10 cellular contexts compared by ENCODE assay signal in the genomic region with DNA sequence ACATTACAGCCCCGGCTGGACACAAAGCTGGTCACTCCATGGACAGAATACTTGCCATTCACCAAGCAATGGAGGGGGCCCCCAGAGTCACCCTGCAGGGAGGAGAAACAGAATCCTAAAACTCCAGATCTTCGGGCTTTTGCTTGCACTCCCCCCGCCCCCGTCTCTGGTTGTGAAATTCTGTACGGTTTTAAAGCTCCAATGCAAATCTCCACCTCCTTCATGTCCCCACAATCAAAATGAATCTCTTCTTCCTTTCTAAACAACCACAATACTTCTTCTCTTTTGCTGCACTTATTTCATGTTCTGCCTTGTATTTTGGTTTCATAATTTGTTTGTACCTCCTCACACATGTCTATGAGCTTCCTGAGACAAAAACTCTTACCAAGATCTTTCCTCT. TPM values are rescaled to one million over a fixed set of nuclear protein-coding genes. Genes with fewer than 3 reads are reported as not detected.
DNase-seq lines count a peak whose midpoint lies in the region; ATAC-seq and TF ChIP-seq lines count a peak whose summit lies in the region.
"Had no signal": no experiment of that assay in that cellular context is flagged by ENCODE, and none has a peak within 500 bp of the region (broad histone marks: within the 10 kb centered on the region; RNA-seq: fewer than 3 reads in every experiment).

No MANE protein-coding gene starts in this region.

- no peaks in the 10 kb centered on the region for H3K79me2 ChIP-seq in Loucy (ENCODE audit: insufficient read depth, low read length)
- H3K79me2 ChIP-seq in PC-9 (ENCODE audit: low read depth) = no peaks in the 10 kb centered on the region

- H3K27ac Mint-ChIP-seq in CD8-positive, alpha-beta T cell = peak overlapping the region; percentile 87
- H3K27ac Mint-ChIP-seq in activated T-helper 17 cell treated with anti-CD3 and anti-CD28 coated beads, Interleukin-2, amount 50 U/mL, for 72 hours = peak overlapping the region; percentile 48
- H3K27ac Mint-ChIP-seq in natural killer cell = peak overlapping the region; percentile 81 to 90

- no peaks in the 10 kb centered on the region for H3K36me3 Mint-ChIP-seq in CD8-positive, alpha-beta T cell
- no peaks in the 10 kb centered on the region for H3K36me3 Mint-ChIP-seq in activated T-helper 17 cell treated with anti-CD3 and anti-CD28 coated beads, Interleukin-2, amount 50 U/mL, for 72 hours (ENCODE audit: low read depth)
- H3K36me3 Mint-ChIP-seq in natural killer cell = no peaks in the 10 kb centered on the region

- H3K4me3 Mint-ChIP-seq in CD8-positive, alpha-beta T cell = peak overlapping the region; percentile 70
- H3K4me3 Mint-ChIP-seq in activated T-helper 17 cell treated with anti-CD3 and anti-CD28 coated beads, Interleukin-2, amount 50 U/mL, for 72 hours = peak overlapping the region; percentile 54
- H3K4me3 Mint-ChIP-seq in natural killer cell = peak overlapping the region; percentile 67

- H3K4me3 ChIP-seq in CD8-positive, alpha-beta T cell (ENCODE audit: low read depth, low read length) = peak overlapping the region; percentile 57
- H3K4me3 ChIP-seq in Loucy (ENCODE audit: low read length, poor library complexity, severe bottlenecking) = no peak overlapping the region
- no peak overlapping the region for H3K4me3 ChIP-seq in PC-9
- H3K4me3 ChIP-seq: ascending aorta had no signal

- H3K9me3 Mint-ChIP-seq in CD8-positive, alpha-beta T cell = no peaks in the 10 kb centered on the region
- no peaks in the 10 kb centered on the region for H3K9me3 Mint-ChIP-seq in activated T-helper 17 cell treated with anti-CD3 and anti-CD28 coated beads, Interleukin-2, amount 50 U/mL, for 72 hours
- no peaks in the 10 kb centered on the region for H3K9me3 Mint-ChIP-seq in natural killer cell

- TF ChIP-seq CTCF in CD8-positive, alpha-beta T cell (IDR thresholded peaks at IDR 0.05) = no peak
- TF ChIP-seq CTCF in Loucy (conservative IDR thresholded peaks at IDR 0.05; ENCODE audit: low read length) (no peak), natural killer cell (IDR thresholded peaks at IDR 0.05) (no peak), PC-9 (conservative IDR thresholded peaks at IDR 0.05) (no peak)

- peak overlapping the region; percentile 14 for H3K4me2 ChIP-seq in Loucy (ENCODE audit: low read depth, low read length, poor library complexity, severe bottlenecking)
- H3K4me2 ChIP-seq in PC-9 = no peak overlapping the region

- H4K20me1 ChIP-seq in Loucy (ENCODE audit: insufficient read depth, low read length, poor library complexity, severe bottlenecking) (no peaks in the 10 kb centered on the region), PC-9 (ENCODE audit: insufficient read depth) (no peaks in the 10 kb centered on the region)

- H3F3A ChIP-seq in Loucy (ENCODE audit: low read depth) = peaks cover 7% of the 10 kb centered on the region
- peaks cover 43% of the 10 kb centered on the region for H3F3A ChIP-seq in PC-9 (ENCODE audit: insufficient read depth, low read depth)

- no peaks in the 10 kb centered on the region for H3K27me3 Mint-ChIP-seq in CD8-positive, alpha-beta T cell (ENCODE audit: low read depth)
- no peaks in the 10 kb centered on the region for H3K27me3 Mint-ChIP-seq in activated T-helper 17 cell treated with anti-CD3 and anti-CD28 coated beads, Interleukin-2, amount 50 U/mL, for 72 hours
- no peaks in the 10 kb centered on the region for H3K27me3 Mint-ChIP-seq in natural killer cell (ENCODE audit: low read depth in 2 of 2)

- peak overlapping the region; percentile 55 for H3K27ac ChIP-seq in CD8-positive, alpha-beta T cell (ENCODE audit: low read depth, low read length)
- H3K27ac ChIP-seq in PC-9 = no peak overlapping the region
- H3K27ac ChIP-seq: ascending aorta had no signal

- H3K36me3 ChIP-seq in CD8-positive, alpha-beta T cell (ENCODE audit: insufficient read depth, low read length) = no peaks in the 10 kb centered on the region
- H3K36me3 ChIP-seq in Loucy (ENCODE audit: insufficient read depth, low read length) = no peaks in the 10 kb centered on the region
- H3K36me3 ChIP-seq in PC-9 (ENCODE audit: low read depth) = no peaks in the 10 kb centered on the region
- H3K36me3 ChIP-seq: ascending aorta had no signal

- DNase-seq in CD8-positive, alpha-beta T cell = no peak
- DNase-seq in natural killer cell = no peak
- DNase-seq in ureter (ENCODE audit: low spot score) = no peak
- DNase-seq in PC-9 = no peak
- DNase-seq: NCI-H2029 treated with DMSO at 0.1 percent for 48 hours had no signal

- POLR2A ChIA-PET in CD8-positive, alpha-beta T cell (lab: Charles Lee) = interaction anchor here (0.6 to 2.0 kb wide), 8 partner anchors 9 to 91 kb away, joined by 3 to 9 read pairs (median 4); a partner anchor contains a TSS
- POLR2A ChIA-PET in PC-9 (lab: Charles Lee; ENCODE audit: unreplicated experiment) = no interaction called here

- no TSS peak for BruUV-seq in PC-9 (replicated peaks; lab: Mats Ljungman, UMichigan)

- H3K9me2 ChIP-seq in Loucy (replicated peaks; ENCODE audit: low read depth, low read length) (no peaks in the 10 kb centered on the region), PC-9 (ENCODE audit: insufficient read depth) (no peaks in the 10 kb centered on the region)

- intact Hi-C loops in CD8-positive, alpha-beta T cell (cut with DNase I, micrococcal nuclease) = no loop called here
- intact Hi-C loops in natural killer cell (cut with micrococcal nuclease) = loop anchor here (5.0 kb wide), 1 partner anchor 62 kb away; no protein-coding TSS in a partner anchor
- intact Hi-C loops in PC-9 (cut with micrococcal nuclease; ENCODE audit: unreplicated experiment) = loop anchor here (5.0 kb wide), 1 partner anchor 57 kb away; a partner anchor contains a TSS

- peak overlapping the region; percentile 2 for H3K9ac ChIP-seq in Loucy (ENCODE audit: low read depth, low read length, poor library complexity, severe bottlenecking)

- H2AFZ ChIP-seq in Loucy (ENCODE audit: low read length) (peak overlapping the region; percentile 5; the same call in 1 of the 2 replicates), PC-9 (no peak overlapping the region)

- peaks cover 55% of the 10 kb centered on the region for H3K4me1 ChIP-seq in CD8-positive, alpha-beta T cell (ENCODE audit: insufficient read depth, low read length)
- peaks cover 56% of the 10 kb centered on the region for H3K4me1 ChIP-seq in Loucy (ENCODE audit: insufficient read depth, low read length, poor library complexity, severe bottlenecking)
- peaks cover 43% of the 10 kb centered on the region for H3K4me1 ChIP-seq in PC-9 (replicated peaks; ENCODE audit: insufficient read depth)
- H3K4me1 ChIP-seq: ascending aorta had no signal

- CTCF ChIA-PET in CD8-positive, alpha-beta T cell (lab: Charles Lee) = interaction anchor here (0.7 to 3.8 kb wide), 4 partner anchors 11 to 60 kb away, joined by 4 to 32 read pairs (median 4); a partner anchor contains a TSS
- CTCF ChIA-PET in PC-9 (lab: Charles Lee) = interaction anchor here (0.7 kb wide), 1 partner anchor 9 kb away, joined by 4 read pairs; no protein-coding TSS in a partner anchor

- peaks cover 63% of the 10 kb centered on the region for H3K4me1 Mint-ChIP-seq in CD8-positive, alpha-beta T cell (ENCODE audit: low read depth)
- H3K4me1 Mint-ChIP-seq in activated T-helper 17 cell treated with anti-CD3 and anti-CD28 coated beads, Interleukin-2, amount 50 U/mL, for 72 hours = peaks cover 26% of the 10 kb centered on the region
- H3K4me1 Mint-ChIP-seq in natural killer cell = peaks cover 44 to 46% of the 10 kb centered on the region in 2 donors

- no peaks in the 10 kb centered on the region for H3K9me3 ChIP-seq in CD8-positive, alpha-beta T cell (ENCODE audit: low read length)
- no peaks in the 10 kb centered on the region for H3K9me3 ChIP-seq in Loucy (ENCODE audit: insufficient read depth, low read depth, low read length)
- no peaks in the 10 kb centered on the region for H3K9me3 ChIP-seq in PC-9 (ENCODE audit: insufficient read depth, low read depth)
- H3K9me3 ChIP-seq: ascending aorta had no signal

- H3K27me3 ChIP-seq in CD8-positive, alpha-beta T cell (ENCODE audit: insufficient read depth, low read length) = no peaks in the 10 kb centered on the region
- no peaks in the 10 kb centered on the region for H3K27me3 ChIP-seq in Loucy (ENCODE audit: insufficient read depth, low read length, poor library complexity, severe bottlenecking)
- no peaks in the 10 kb centered on the region for H3K27me3 ChIP-seq in PC-9 (ENCODE audit: insufficient read depth, low read depth)
- H3K27me3 ChIP-seq: ascending aorta had no signal

- peak; percentile 25 for ATAC-seq in CD8-positive, alpha-beta T cell
- ATAC-seq in activated T-helper 17 cell treated with anti-CD3 and anti-CD28 coated beads, Interleukin-2, amount 50 U/mL, for 72 hours (replicated peaks) = peak; percentile 53
- peak in 1 of 3 donors; percentile 45 for ATAC-seq in natural killer cell
- ATAC-seq in HG02981 (IDR thresholded peaks at IDR 0.05; ENCODE audit: unreplicated experiment) = no peak

RNA-seq across cellular contexts. Expression of a gene that starts 5.8 kb away (rescaled TPM):
- 100 to 1,000 TPM; 115 to 125 TPM for total RNA-seq in CD8-positive, alpha-beta T cell
- 10 to 100 TPM; 45.8 to 78.8 TPM for total RNA-seq in activated T-helper 17 cell treated with anti-CD3 and anti-CD28 coated beads, Interleukin-2, amount 50 U/mL, for 72 hours
- total RNA-seq in natural killer cell = 100 to 1,000 TPM; 443 to 495 (median 478) TPM
- total RNA-seq in ureter = 5.0 TPM
- not detected in 2 replicates for total RNA-seq in PC-9 (2021)

RNA-seq across cellular contexts. Expression of a gene that starts 16.7 kb away (rescaled TPM):
- total RNA-seq in CD8-positive, alpha-beta T cell = under 1 TPM in 1 of 2 experiments, not detected in 1; 0.79 TPM
- total RNA-seq in activated T-helper 17 cell treated with anti-CD3 and anti-CD28 coated beads, Interleukin-2, amount 50 U/mL, for 72 hours = not detected
- total RNA-seq in natural killer cell (under 1 TPM in 2 of 3 donors, not detected in 1; 0.53 to 0.66 TPM), ureter (not detected), PC-9 (2021) (0.58 TPM in 1 of 2 replicates, not detected in the other)
- total RNA-seq: ascending aorta; T-helper 1 cell treated with Interleukin-12 subunit alpha and Interleukin-12 subunit beta and Interleukin-4 antibody, amounts not matched to agents 30 ng/mL and 1 ng/mL, for 36 hours had no signal

RNA-seq across cellular contexts. Expression of a gene that starts 59.5 kb away (rescaled TPM):
- 1 to 10 TPM; 1.9 to 2.3 TPM for total RNA-seq in CD8-positive, alpha-beta T cell
- under 1 TPM; 0.13 to 0.50 TPM for total RNA-seq in activated T-helper 17 cell treated with anti-CD3 and anti-CD28 coated beads, Interleukin-2, amount 50 U/mL, for 72 hours
- 10 to 100 TPM in 2 of 3 donors, 1 to 10 TPM in 1; 6.5 to 26.2 (median 19.0) TPM for total RNA-seq in natural killer cell
- total RNA-seq in ureter = 52.7 TPM
- 36.3 and 42.9 TPM in 2 replicates for total RNA-seq in PC-9 (2021)

Comparison
In these comparisons a context has a peak if more than half of its experiments do, and no peak if none do; other contexts are left out.
1. intact Hi-C loops: an anchor here in natural killer cell (5.0 kb wide) and PC-9 (5.0 kb wide); none called in CD8-positive, alpha-beta T cell.